8 cellular contexts compared by ENCODE assay signal in genomic region chr10:87817291-87817872, GRCh38. TPM values are rescaled to one million over a fixed set of nuclear protein-coding genes. Genes with fewer than 3 reads are reported as not detected.
DNase-seq lines count a peak whose midpoint lies in the region; ATAC-seq and TF ChIP-seq lines count a peak whose summit lies in the region.

No MANE protein-coding gene starts in this region.

- DNase-seq in activated naive CD4-positive, alpha-beta T cell treated with anti-CD3 and anti-CD28 coated beads for 36 hours: no peak
- no peak for DNase-seq in activated naive CD4-positive, alpha-beta T cell (lab: John Stamatoyannopoulos, UW)
- DNase-seq in SJSA1 (ENCODE audit: low read depth in 1 of 2, low spot score in 2 of 2) (peak in 1 of 2 experiments; percentile 4), erythroblast (lab: John Stamatoyannopoulos, UW) (peak; percentile 50 to 63), osteoblast (ENCODE audit: insufficient read length, low spot score, missing footprints) (no peak), posterior vena cava (ENCODE audit: low spot score) (no peak), NCI-H1436 treated with DMSO at 0.1 percent for 48 hours (lab: John Stamatoyannopoulos, UW) (no peak)

- H3K4me3 Mint-ChIP-seq in activated naive CD4-positive, alpha-beta T cell treated with anti-CD3 and anti-CD28 coated beads for 36 hours: peak overlapping the region; percentile 87

- H3K4me1 ChIP-seq in SJSA1 (replicated peaks) (no peaks in the 10 kb centered on the region; the same call in 1 of the 2 replicates), osteoblast (ENCODE audit: insufficient read depth, low read length) (peaks cover 12% of the 10 kb centered on the region)

- H2AFZ ChIP-seq in osteoblast (ENCODE audit: low read length): peak overlapping the region; percentile 97

- H3K4me3 ChIP-seq in SJSA1: peak overlapping the region; percentile 62
- H3K4me3 ChIP-seq in osteoblast (ENCODE audit: insufficient read depth, low read length): peak overlapping the region; percentile 96

- H4K20me1 ChIP-seq in osteoblast (ENCODE audit: insufficient read depth, low read length): peaks cover 20% of the 10 kb centered on the region

- H3K27ac ChIP-seq in SJSA1 (peak overlapping the region; percentile 69), osteoblast (ENCODE audit: low read depth, low read length) (peak overlapping the region; percentile 90)

- no peaks in the 10 kb centered on the region for H3K27me3 Mint-ChIP-seq in activated naive CD4-positive, alpha-beta T cell treated with anti-CD3 and anti-CD28 coated beads for 36 hours (ENCODE audit: low read depth)

- peaks cover 6% of the 10 kb centered on the region for H3K36me3 Mint-ChIP-seq in activated naive CD4-positive, alpha-beta T cell treated with anti-CD3 and anti-CD28 coated beads for 36 hours (ENCODE audit: low read depth)

- H3K9me3 Mint-ChIP-seq in activated naive CD4-positive, alpha-beta T cell treated with anti-CD3 and anti-CD28 coated beads for 36 hours: no peaks in the 10 kb centered on the region

- no peaks in the 10 kb centered on the region for H3K27me3 ChIP-seq in SJSA1 (replicated peaks)
- H3K27me3 ChIP-seq in osteoblast (ENCODE audit: insufficient read depth, low read length): no peaks in the 10 kb centered on the region

- peak overlapping the region; percentile 97 for H3K4me2 ChIP-seq in osteoblast (ENCODE audit: insufficient read depth, low read length)

- CTCF ChIA-PET in activated naive CD4-positive, alpha-beta T cell treated with anti-CD3 and anti-CD28 coated beads for 36 hours (lab: Charles Lee): interaction anchor here (1.5 kb wide), 1 partner anchor 313 kb away, joined by 5 read pairs; the partner anchor contains the start of gene MINPP1

- intact Hi-C loops in activated naive CD4-positive, alpha-beta T cell treated with anti-CD3 and anti-CD28 coated beads for 36 hours (cut with micrococcal nuclease): loop anchor here (2.0 to 5.0 kb wide), 5 partner anchors 15 to 1175 kb away; partner anchors contain the start of genes FAS and PAPSS2
- intact Hi-C loops in posterior vena cava (cut with DNase I): no loop called here

- H3K79me2 ChIP-seq in osteoblast (ENCODE audit: insufficient read depth, low read length): peaks cover 58% of the 10 kb centered on the region

- peak; percentile 12 for ATAC-seq in HG02970 (IDR thresholded peaks at IDR 0.05; ENCODE audit: low FRiP score, unreplicated experiment)

- TF ChIP-seq POLR2A in erythroblast (IDR thresholded peaks at IDR 0.05; ENCODE audit: low read length): no peak

- TF ChIP-seq CTCF in osteoblast (IDR thresholded peaks at IDR 0.05; ENCODE audit: extremely low read depth, low read depth, low read length): no peak

- peak overlapping the region; percentile 94 for H3K27ac Mint-ChIP-seq in activated naive CD4-positive, alpha-beta T cell treated with anti-CD3 and anti-CD28 coated beads for 36 hours

- peaks cover 12% of the 10 kb centered on the region for H3K36me3 ChIP-seq in SJSA1
- H3K36me3 ChIP-seq in osteoblast (ENCODE audit: insufficient read depth, low read length): peaks cover 6% of the 10 kb centered on the region

- H3K4me1 Mint-ChIP-seq in activated naive CD4-positive, alpha-beta T cell treated with anti-CD3 and anti-CD28 coated beads for 36 hours (ENCODE audit: low read depth): peaks cover 28% of the 10 kb centered on the region

- H3K9me3 ChIP-seq in SJSA1 (replicated peaks) (no peaks in the 10 kb centered on the region), osteoblast (ENCODE audit: low read depth, low read length) (no peaks in the 10 kb centered on the region)

RNA-seq across cellular contexts. Expression of gene ATAD1, which starts 0.6 kb away (rescaled TPM):
- 10 to 100 TPM; 47.4 to 53.7 TPM for total RNA-seq in activated naive CD4-positive, alpha-beta T cell treated with anti-CD3 and anti-CD28 coated beads for 36 hours
- 46.2 and 63.7 TPM in 2 replicates for total RNA-seq in SJSA1 (2014; rRNA removed; shearing (Covaris generic))
- total RNA-seq in osteoblast (43.8 and 43.9 TPM in 2 replicates), posterior vena cava (10 to 100 TPM; 45.3 to 47.3 TPM)

RNA-seq across cellular contexts. Expression of gene KLLN, which starts 46.0 kb away (rescaled TPM):
- under 1 TPM; 0.17 to 0.21 TPM for total RNA-seq in activated naive CD4-positive, alpha-beta T cell treated with anti-CD3 and anti-CD28 coated beads for 36 hours
- total RNA-seq in SJSA1 (2014; rRNA removed; shearing (Covaris generic)): 0.05 and 0.81 TPM in 2 replicates
- total RNA-seq in osteoblast (0.59 and 0.72 TPM in 2 replicates), posterior vena cava (under 1 TPM; 0.38 to 0.88 TPM)

RNA-seq across cellular contexts. Expression of gene PTEN, which starts 46.0 kb away (rescaled TPM):
- total RNA-seq in activated naive CD4-positive, alpha-beta T cell treated with anti-CD3 and anti-CD28 coated beads for 36 hours: 10 to 100 TPM; 30.4 to 34.9 TPM
- 39.2 and 53.7 TPM in 2 replicates for total RNA-seq in SJSA1 (2014; rRNA removed; shearing (Covaris generic))
- total RNA-seq in osteoblast: 169 and 193 TPM in 2 replicates
- total RNA-seq in posterior vena cava: 100 to 1,000 TPM in 1 of 2 donors, 10 to 100 TPM in 1; 92.2 to 144 TPM

Comparison
In these comparisons a context has a peak if more than half of its experiments do, and no peak if none do; other contexts are left out.
1. DNase-seq: peak in erythroblast (2 of 2); none in activated naive CD4-positive, alpha-beta T cell treated with anti-CD3 and anti-CD28 coated beads for 36 hours (single experiment), activated naive CD4-positive, alpha-beta T cell (0 of 4), osteoblast (single experiment), posterior vena cava (single experiment) and NCI-H1436 treated with DMSO at 0.1 percent for 48 hours (single experiment).